ENCODE assay signal across 1 cellular context in the genomic region with DNA sequence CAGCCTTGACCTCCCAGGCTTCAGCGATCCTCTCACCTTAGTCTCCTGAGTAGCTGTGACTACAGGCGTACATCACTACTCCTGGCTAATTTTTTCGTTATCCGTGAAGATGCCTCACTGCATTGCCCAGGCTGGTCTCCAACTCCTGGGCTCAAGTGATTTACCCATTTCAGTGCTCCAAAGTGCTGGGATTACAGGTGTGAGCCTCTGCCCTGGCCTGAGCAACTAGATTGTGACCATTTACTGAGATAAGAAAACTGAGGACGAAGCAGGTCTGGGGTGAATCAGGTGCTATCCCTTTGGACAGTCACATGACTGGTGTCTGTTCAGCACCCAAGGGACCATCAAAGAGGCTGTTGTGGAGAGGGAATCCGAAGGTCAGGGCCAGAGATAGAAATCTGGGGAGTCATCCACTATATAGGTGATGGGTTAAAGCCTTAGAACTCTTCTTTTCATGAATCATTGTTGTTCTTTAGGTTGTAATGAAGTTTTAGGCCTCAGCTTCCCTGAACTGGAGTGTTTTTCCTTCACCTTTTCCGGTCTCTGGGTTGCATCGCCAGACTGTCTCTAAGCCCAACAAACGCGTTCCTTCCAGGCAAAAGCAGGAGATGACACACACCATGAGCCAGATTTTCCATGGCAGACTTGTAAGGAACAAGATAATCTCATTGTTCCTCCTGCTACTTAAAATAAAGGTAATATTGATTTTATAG.
TF ChIP-seq lines count a peak whose summit lies in the region.

No MANE protein-coding gene starts in this region.

TF ChIP-seq in WTC11, 78 proteins besides CTCF, POLR2A, EP300 and RAD21 (continued from another document):
- TF ChIP-seq, protein P1, sequence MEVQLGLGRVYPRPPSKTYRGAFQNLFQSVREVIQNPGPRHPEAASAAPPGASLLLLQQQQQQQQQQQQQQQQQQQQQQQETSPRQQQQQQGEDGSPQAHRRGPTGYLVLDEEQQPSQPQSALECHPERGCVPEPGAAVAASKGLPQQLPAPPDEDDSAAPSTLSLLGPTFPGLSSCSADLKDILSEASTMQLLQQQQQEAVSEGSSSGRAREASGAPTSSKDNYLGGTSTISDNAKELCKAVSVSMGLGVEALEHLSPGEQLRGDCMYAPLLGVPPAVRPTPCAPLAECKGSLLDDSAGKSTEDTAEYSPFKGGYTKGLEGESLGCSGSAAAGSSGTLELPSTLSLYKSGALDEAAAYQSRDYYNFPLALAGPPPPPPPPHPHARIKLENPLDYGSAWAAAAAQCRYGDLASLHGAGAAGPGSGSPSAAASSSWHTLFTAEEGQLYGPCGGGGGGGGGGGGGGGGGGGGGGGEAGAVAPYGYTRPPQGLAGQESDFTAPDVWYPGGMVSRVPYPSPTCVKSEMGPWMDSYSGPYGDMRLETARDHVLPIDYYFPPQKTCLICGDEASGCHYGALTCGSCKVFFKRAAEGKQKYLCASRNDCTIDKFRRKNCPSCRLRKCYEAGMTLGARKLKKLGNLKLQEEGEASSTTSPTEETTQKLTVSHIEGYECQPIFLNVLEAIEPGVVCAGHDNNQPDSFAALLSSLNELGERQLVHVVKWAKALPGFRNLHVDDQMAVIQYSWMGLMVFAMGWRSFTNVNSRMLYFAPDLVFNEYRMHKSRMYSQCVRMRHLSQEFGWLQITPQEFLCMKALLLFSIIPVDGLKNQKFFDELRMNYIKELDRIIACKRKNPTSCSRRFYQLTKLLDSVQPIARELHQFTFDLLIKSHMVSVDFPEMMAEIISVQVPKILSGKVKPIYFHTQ (CRISPR knock-in tag; IDR thresholded peaks at IDR 0.05): no peak
- no peak for TF ChIP-seq NR1H2 (CRISPR knock-in tag; IDR thresholded peaks at IDR 0.05)
- no peak for TF ChIP-seq TCF7 (CRISPR knock-in tag; IDR thresholded peaks at IDR 0.05; ENCODE audit: low read depth)
TF ChIP-seq in WTC11: peak in this region for 2.
